ENCODE assay signal across 10 cellular contexts in the genomic region with DNA sequence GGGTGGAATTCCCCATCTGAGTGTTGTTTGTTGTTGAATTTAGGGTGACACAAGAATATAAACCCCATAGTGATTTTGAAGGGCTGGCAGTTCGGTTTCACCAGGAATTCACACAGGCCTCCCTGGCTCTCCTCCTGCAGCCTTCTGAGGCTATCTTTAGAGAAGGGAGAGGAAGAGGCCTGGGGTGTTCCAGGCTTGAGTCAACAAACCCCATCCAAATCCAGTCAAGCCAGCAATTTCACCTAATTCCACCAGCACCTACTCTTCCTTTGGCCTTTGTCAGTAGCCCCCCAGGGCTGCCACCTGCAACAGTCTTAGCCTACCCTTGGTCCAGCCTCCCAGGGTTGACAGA. TPM values are rescaled to one million over a fixed set of nuclear protein-coding genes. Genes with fewer than 3 reads are reported as not detected.
A peak's percentile ranks its signal among the peaks of the same experiment; 100 is the strongest.
DNase-seq lines count a peak whose midpoint lies in the region; FAIRE-seq and TF ChIP-seq lines count a peak whose summit lies in the region.
"Had no signal": no experiment of that assay in that cellular context is flagged by ENCODE, and none has a peak within 500 bp of the region (broad histone marks: within the 10 kb centered on the region; RNA-seq: fewer than 3 reads in every experiment).

No MANE protein-coding gene starts in this region.

- DNase-seq in NCI-H146 treated with DMSO at 0.1 percent for 48 hours (lab: John Stamatoyannopoulos, UW; ENCODE audit: unreplicated experiment), result peak; percentile 38
- DNase-seq in keratinocyte (ENCODE audit: low read depth, low spot score), result no peak
- DNase-seq in tibial artery, result no peak
- DNase-seq in UCSD-AML1 (lab: John Stamatoyannopoulos, UW; ENCODE audit: unreplicated experiment), result no peak
- DNase-seq in T1000 (lab: John Stamatoyannopoulos, UW), result no peak
- no peak for DNase-seq in GM13977 (ENCODE audit: low spot score)
- DNase-seq: CD8-positive, alpha-beta memory T cell had no signal

- H3K4me1 ChIP-seq in keratinocyte (ENCODE audit: control insufficient read depth, extremely low read depth, insufficient read depth, low read length) (peaks cover 13% of the 10 kb centered on the region), tibial artery (peaks cover 0 to 22% (median 12%) of the 10 kb centered on the region in 4 donors)

- H4K20me1 ChIP-seq in keratinocyte (ENCODE audit: control insufficient read depth, extremely low read depth, insufficient read depth, low read length), result no peaks in the 10 kb centered on the region

- H3K79me2 ChIP-seq in keratinocyte (ENCODE audit: control insufficient read depth, insufficient read depth, low read length), result no peaks in the 10 kb centered on the region

- no peak overlapping the region for H3K4me3 ChIP-seq in keratinocyte (ENCODE audit: control insufficient read depth in 2 of 3, extremely low read depth in 1 of 3, insufficient read depth in 2 of 3, low read depth in 1 of 3, low read length in 3 of 3)
- H3K4me3 ChIP-seq in tibial artery, result no peak overlapping the region
- H3K4me3 ChIP-seq: lung, prostate gland had no signal

- intact Hi-C loops in tibial artery (cut with DNase I; ENCODE audit: low total_unique reads), result no loop called here

- H3K36me3 ChIP-seq in keratinocyte (ENCODE audit: control insufficient read depth in 2 of 2, extremely low read depth in 1 of 2, insufficient read depth in 2 of 2, low read length in 2 of 2), result no peaks in the 10 kb centered on the region
- H3K36me3 ChIP-seq in tibial artery, result no peaks in the 10 kb centered on the region
- H3K36me3 ChIP-seq: prostate gland had no signal

- H3K4me2 ChIP-seq in keratinocyte (ENCODE audit: control insufficient read depth, extremely low read depth, insufficient read depth, low read depth, low read length), result peak overlapping the region; percentile 56

- H3K9me3 ChIP-seq in keratinocyte (ENCODE audit: control insufficient read depth, low read depth, low read length), result no peaks in the 10 kb centered on the region
- H3K9me3 ChIP-seq in tibial artery, result no peaks in the 10 kb centered on the region
- H3K9me3 ChIP-seq: prostate gland had no signal

- H3K27me3 ChIP-seq in keratinocyte (ENCODE audit: control insufficient read depth, extremely low read depth, insufficient read depth, low read length), result no peaks in the 10 kb centered on the region
- H3K27me3 ChIP-seq in tibial artery, result no peaks in the 10 kb centered on the region

- H2AFZ ChIP-seq in keratinocyte (ENCODE audit: control insufficient read depth, low read length), result peak overlapping the region; percentile 74

- TF ChIP-seq CTCF in keratinocyte (optimal IDR thresholded peaks at IDR 0.05 in 1 of 3, IDR thresholded peaks at IDR 0.05 in 1 of 3, conservative IDR thresholded peaks at IDR 0.05 in 1 of 3; ENCODE audit: extremely low read depth in 1 of 3, insufficient read depth in 2 of 3, low read length in 3 of 3) (no peak), tibial artery (IDR thresholded peaks at IDR 0.05) (no peak), GM13977 (IDR thresholded peaks at IDR 0.05; ENCODE audit: extremely low read depth, insufficient read depth, missing control alignments) (no peak)

- in situ Hi-C loops in GM13977 (cut with MboI; ENCODE audit: low pct_unique_long_range_greater_than_20kb, low sequenced_read_pairs, unreplicated experiment), result no loop called here

- dilution Hi-C loops in keratinocyte (cut with MboI; ENCODE audit: extremely low pct_ligation_motif_present, low sequenced_read_pairs), result no loop called here

- no peak overlapping the region for H3K9ac ChIP-seq in keratinocyte (ENCODE audit: control insufficient read depth, extremely low read depth, insufficient read depth, low read length)

- no peak for FAIRE-seq in keratinocyte (lab: Jason Lieb, UNC)

- peak overlapping the region; percentile 55 for H3K27ac ChIP-seq in cingulate gyrus (ENCODE audit: low read depth, low read length)
- H3K27ac ChIP-seq in keratinocyte (ENCODE audit: control insufficient read depth, insufficient read depth, low read length), result no peak overlapping the region
- H3K27ac ChIP-seq in tibial artery, result peak overlapping the region; percentile 34 to 43
- H3K27ac ChIP-seq: prostate gland had no signal

- no peaks in the 10 kb centered on the region for H3K9me1 ChIP-seq in keratinocyte (ENCODE audit: control insufficient read depth, extremely low read depth, insufficient read depth, low read length)

RNA-seq across cellular contexts. Expression of a gene that starts 32.0 kb away (rescaled TPM):
- 2.4 to 9.2 TPM (median 5.3 TPM) in 3 replicates for polyA plus RNA-seq in keratinocyte
- 0.06 TPM for polyA plus RNA-seq in keratinocyte (2011; ENCODE audit: low read depth)
- 4.9 and 6.2 TPM in 2 replicates for polyA plus RNA-seq in keratinocyte (2011; cell fraction: cytosol; rRNA removed)
- 6.9 and 8.4 TPM in 2 replicates for polyA plus RNA-seq in keratinocyte (2011; cell fraction: nucleus; rRNA removed)
- polyA plus RNA-seq in keratinocyte (2012; ENCODE audit: low replicate concordance), result 0.59 and 16.4 TPM in 2 replicates
- polyA minus RNA-seq in keratinocyte, result 2.8 to 17.9 TPM (median 5.9 TPM) in 3 replicates
- polyA minus RNA-seq in keratinocyte (2011; cell fraction: cytosol; rRNA and poly(A)+ RNA removed), result 4.4 TPM
- polyA minus RNA-seq in keratinocyte (2011; cell fraction: nucleus; rRNA and poly(A)+ RNA removed), result 4.3 and 6.4 TPM in 2 replicates
- polyA plus RNA-seq: CD8-positive, alpha-beta memory T cell had no signal
